ENCODE assay signal across 9 cellular contexts in genomic region chr14:99972748-99973466, GRCh38.
DNase-seq lines count a peak whose midpoint lies in the region; ATAC-seq and TF ChIP-seq lines count a peak whose summit lies in the region.
"Had no signal": no experiment of that assay in that cellular context is flagged by ENCODE, and none has a peak within 500 bp of the region (broad histone marks: within the 10 kb centered on the region; RNA-seq: fewer than 3 reads in every experiment).

No MANE protein-coding gene starts in this region.

- H3K27ac ChIP-seq in VCaP (peak overlapping the region; percentile 91), hepatocyte (no peak overlapping the region)
- H3K27ac ChIP-seq: 22Rv1 had no signal

- H3K27me3 ChIP-seq in hepatocyte = no peaks in the 10 kb centered on the region

- H3K27ac Mint-ChIP-seq in stimulated activated effector memory CD8-positive, alpha-beta T cell treated with anti-CD3 and anti-CD28 coated beads, Interleukin-12 subunit alpha, Interleukin-12 subunit beta, amount 100 ng/mL, for 72 hours = peak overlapping the region; percentile 91

- H3K9me3 ChIP-seq in hepatocyte (ENCODE audit: low read depth) = peaks cover 5% of the 10 kb centered on the region

- H3K4me1 ChIP-seq in hepatocyte (ENCODE audit: insufficient read depth) = no peaks in the 10 kb centered on the region

- H3K4me3 ChIP-seq in hepatocyte = peak overlapping the region; percentile 18

- peaks cover 9% of the 10 kb centered on the region for H3K36me3 Mint-ChIP-seq in stimulated activated effector memory CD8-positive, alpha-beta T cell treated with anti-CD3 and anti-CD28 coated beads, Interleukin-12 subunit alpha, Interleukin-12 subunit beta, amount 100 ng/mL, for 72 hours

- no peaks in the 10 kb centered on the region for H3K9me2 ChIP-seq in hepatocyte (replicated peaks; ENCODE audit: insufficient read depth)

- no peaks in the 10 kb centered on the region for H3K9me3 Mint-ChIP-seq in stimulated activated effector memory CD8-positive, alpha-beta T cell treated with anti-CD3 and anti-CD28 coated beads, Interleukin-12 subunit alpha, Interleukin-12 subunit beta, amount 100 ng/mL, for 72 hours

- peaks cover 60% of the 10 kb centered on the region for H3K79me2 ChIP-seq in hepatocyte

- H2AFZ ChIP-seq in hepatocyte = peak overlapping the region; percentile 13

- DNase-seq in DMS79 treated with DMSO at 0.1 percent for 48 hours (lab: John Stamatoyannopoulos, UW) (peak; percentile 72), DMS79 (lab: John Stamatoyannopoulos, UW) (no peak), hepatocyte (ENCODE audit: low spot score) (no peak), 8988T (no peak), NCI-H1436 treated with DMSO at 0.1 percent for 48 hours (lab: John Stamatoyannopoulos, UW) (no peak), NOMO-1 treated with dmso at 0.1 percent for 144 hours (lab: John Stamatoyannopoulos, UW; ENCODE audit: unreplicated experiment) (no peak)
- DNase-seq in stimulated activated effector memory CD8-positive, alpha-beta T cell treated with anti-CD3 and anti-CD28 coated beads, Interleukin-12 subunit alpha, Interleukin-12 subunit beta, amount 100 ng/mL, for 72 hours (ENCODE audit: low spot score in 2 of 2) = no peak

- H3K4me3 Mint-ChIP-seq in stimulated activated effector memory CD8-positive, alpha-beta T cell treated with anti-CD3 and anti-CD28 coated beads, Interleukin-12 subunit alpha, Interleukin-12 subunit beta, amount 100 ng/mL, for 72 hours = peak overlapping the region; percentile 83

- H4K20me1 ChIP-seq in hepatocyte (ENCODE audit: insufficient read depth, poor library complexity, severe bottlenecking) = no peaks in the 10 kb centered on the region

- no peak for TF ChIP-seq CTCF in VCaP (conservative IDR thresholded peaks at IDR 0.05)
- TF ChIP-seq CTCF in hepatocyte (IDR thresholded peaks at IDR 0.05; ENCODE audit: poor library complexity) = no peak

- peak overlapping the region; percentile 79 for H3K4me2 ChIP-seq in hepatocyte

- H3K4me1 Mint-ChIP-seq in stimulated activated effector memory CD8-positive, alpha-beta T cell treated with anti-CD3 and anti-CD28 coated beads, Interleukin-12 subunit alpha, Interleukin-12 subunit beta, amount 100 ng/mL, for 72 hours = peaks cover 9% of the 10 kb centered on the region

- no peaks in the 10 kb centered on the region for H3K36me3 ChIP-seq in hepatocyte (replicated peaks; ENCODE audit: insufficient read depth, low read depth)

- no peak for ATAC-seq in stimulated activated effector memory CD8-positive, alpha-beta T cell treated with anti-CD3 and anti-CD28 coated beads, Interleukin-12 subunit alpha, Interleukin-12 subunit beta, amount 100 ng/mL, for 72 hours

- WGBS in hepatocyte (ENCODE audit: low lambda C conversion rate, missing lambda C conversion rate) = 56% methylated on average over 11 of the region's 11 CpGs
